In genomic region chr3:133437391-133438093, GRCh38 we compare ENCODE assay signal across 10 cellular contexts. TPM values are rescaled to one million over a fixed set of nuclear protein-coding genes. Genes with fewer than 3 reads are reported as not detected.
DNase-seq lines count a peak whose midpoint lies in the region; ATAC-seq and TF ChIP-seq lines count a peak whose summit lies in the region.
"Had no signal": no experiment of that assay in that cellular context is flagged by ENCODE, and none has a peak within 500 bp of the region (broad histone marks: within the 10 kb centered on the region; RNA-seq: fewer than 3 reads in every experiment).

No MANE protein-coding gene starts in this region.

- no peak for ATAC-seq in HG03025 (IDR thresholded peaks at IDR 0.05; ENCODE audit: low FRiP score, unreplicated experiment)
- ATAC-seq in HG03196 (IDR thresholded peaks at IDR 0.05; ENCODE audit: unreplicated experiment) = no peak
- no peak for ATAC-seq in HG03457 (IDR thresholded peaks at IDR 0.05; ENCODE audit: unreplicated experiment)

- TF ChIP-seq CTCF in brain (conservative IDR thresholded peaks at IDR 0.05) = no peak
- no peak for TF ChIP-seq CTCF in neural progenitor cell (IDR thresholded peaks at IDR 0.05)

- H3K27me3 Mint-ChIP-seq in brain = peaks cover 8% of the 10 kb centered on the region
- H3K27me3 Mint-ChIP-seq in neural progenitor cell (ENCODE audit: insufficient read depth, low read depth) = peaks cover 2% of the 10 kb centered on the region

- peaks cover 8% of the 10 kb centered on the region for H3K4me1 ChIP-seq in neural progenitor cell

- H3K36me3 ChIP-seq in neural progenitor cell = no peaks in the 10 kb centered on the region

- H3K9me3 Mint-ChIP-seq in brain (peaks cover 0 to 7% (median 0%) of the 10 kb centered on the region in 5 experiments), neural progenitor cell (peaks cover 9% of the 10 kb centered on the region)

- H3K27ac Mint-ChIP-seq in brain (peak overlapping the region in 4 of 5 experiments; percentile 7 to 64 (median 36)), neural progenitor cell (no peak overlapping the region)

- no peak overlapping the region for H3K4me2 ChIP-seq in neural progenitor cell

- H3K79me2 ChIP-seq in neural progenitor cell (ENCODE audit: low read depth) = no peaks in the 10 kb centered on the region

- H3K36me3 Mint-ChIP-seq in brain = no peaks in the 10 kb centered on the region
- H3K36me3 Mint-ChIP-seq in neural progenitor cell = peaks cover 1% of the 10 kb centered on the region

- H3K4me3 Mint-ChIP-seq in brain (peak overlapping the region in 1 of 5 experiments; percentile 2), neural progenitor cell (no peak overlapping the region)

- peak; percentile 55 for DNase-seq in GM03348 (ENCODE audit: low spot score)
- peak; percentile 60 for DNase-seq in NCI-H1105 treated with DMSO at 0.1 percent for 48 hours (lab: John Stamatoyannopoulos, UW)
- no peak for DNase-seq in neural progenitor cell (ENCODE audit: low spot score)
- DNase-seq in activated T-cell treated with anti-CD3 and anti-CD28 coated beads for 4 hours = no peak
- DNase-seq: activated CD8-positive, alpha-beta memory T cell treated with anti-CD3 and anti-CD28 coated beads, Interleukin-2, amount 50 U/mL, for 4 hours had no signal

- no peaks in the 10 kb centered on the region for H3K27me3 ChIP-seq in neural progenitor cell

- H2AFZ ChIP-seq in neural progenitor cell (replicated peaks) = peak overlapping the region; percentile 42

- H3F3A ChIP-seq in neural progenitor cell (ENCODE audit: low read depth) = no peaks in the 10 kb centered on the region

- no peaks in the 10 kb centered on the region for H4K20me1 ChIP-seq in neural progenitor cell (ENCODE audit: low read depth)

- no peak overlapping the region for H3K27ac ChIP-seq in neural progenitor cell
- H3K27ac ChIP-seq: KMS-11 had no signal

- H3K9me3 ChIP-seq in neural progenitor cell (ENCODE audit: low read depth) = no peaks in the 10 kb centered on the region

- no peak overlapping the region for H3K9ac ChIP-seq in neural progenitor cell
- H3K9ac ChIP-seq: KMS-11 had no signal

- H3K4me1 Mint-ChIP-seq in brain = peaks cover 8% of the 10 kb centered on the region
- peaks cover 5% of the 10 kb centered on the region for H3K4me1 Mint-ChIP-seq in neural progenitor cell

- H3K4me3 ChIP-seq in neural progenitor cell = no peak overlapping the region

RNA-seq across cellular contexts. Expression of gene BFSP2, which starts 37.7 kb away (rescaled TPM):
- polyA plus RNA-seq in brain (ENCODE audit: insufficient read depth, low read depth, low replicate concordance) = 1.0 TPM
- total RNA-seq in neural progenitor cell (ENCODE audit: low replicate concordance) = not detected in 2 replicates

Comparison
In these comparisons a context has a peak if more than half of its experiments do, and no peak if none do; other contexts are left out.
1. DNase-seq: peak in GM03348 (single experiment) and NCI-H1105 treated with DMSO at 0.1 percent for 48 hours (single experiment); none in neural progenitor cell (single experiment) and activated T-cell treated with anti-CD3 and anti-CD28 coated beads for 4 hours (single experiment).